Comparison of ENCODE assay signal across 4 cellular contexts in genomic region chr7:96722928-96723327, GRCh38. TPM values are rescaled to one million over a fixed set of nuclear protein-coding genes. Genes with fewer than 3 reads are reported as not detected.
A peak's percentile ranks its signal among the peaks of the same experiment; 100 is the strongest.
DNase-seq lines count a peak whose midpoint lies in the region; ATAC-seq, FAIRE-seq and TF ChIP-seq lines count a peak whose summit lies in the region.
"Not testable (repeated sequence)": the region's sequence is repeated elsewhere in the genome, so short reads cannot be mapped to it uniquely, and the experiment has no call there.

No MANE protein-coding gene starts in this region.

- H3K27me3 Mint-ChIP-seq in GM23338 (ENCODE audit: insufficient read depth, low read depth, poor library complexity): not testable (repeated sequence)

- not testable (repeated sequence) for H3K9ac ChIP-seq in K562 (ENCODE audit: insufficient read depth in 1 of 2, low read depth in 2 of 2, low read length in 2 of 2)

- H3K4me1 ChIP-seq in GM23338 (ENCODE audit: insufficient read depth) (peaks cover 30% of the 10 kb centered on the region), HEK293 (ENCODE audit: control insufficient read depth, insufficient read depth, low read length) (peaks cover 11% of the 10 kb centered on the region; the same call in 1 of the 2 replicates)
- H3K4me1 ChIP-seq in K562 (replicated peaks in 1 of 2; ENCODE audit: control insufficient read depth in 2 of 2, insufficient read depth in 2 of 2, low read length in 2 of 2): not testable (repeated sequence)

- not testable (repeated sequence) for TF ChIP-seq RAD21 in K562 (CRISPR knock-in tag; conservative IDR thresholded peaks at IDR 0.05 in 1 of 2, IDR thresholded peaks at IDR 0.05 in 1 of 2)

- H3K9me3 Mint-ChIP-seq in GM23338: not testable (repeated sequence)

- in situ Hi-C loops in K562 (cut with MboI): not testable (repeated sequence)

- peaks cover 37% of the 10 kb centered on the region for H3K4me1 Mint-ChIP-seq in GM23338

- WGBS in K562 (ENCODE audit: insufficient coverage, low coverage, missing lambda C conversion rate): 19% methylated on average over 2 of the region's 2 CpGs

- not testable (repeated sequence) for H3K27me3 ChIP-seq in GM23338 (ENCODE audit: insufficient read depth); K562 (ENCODE audit: control insufficient read depth in 2 of 2, insufficient read depth in 2 of 2, low read length in 2 of 2)

- intact Hi-C loops in K562 (cut with micrococcal nuclease): not testable (repeated sequence)

- BruUV-seq in K562 (replicated peaks; lab: Mats Ljungman, UMichigan): not testable (repeated sequence)

- not testable (repeated sequence) for H3K4me3 Mint-ChIP-seq in GM23338

- H3K36me3 Mint-ChIP-seq in GM23338 (ENCODE audit: low read depth): not testable (repeated sequence)

- H3K9me1 ChIP-seq in K562 (ENCODE audit: control insufficient read depth, insufficient read depth, low read length): not testable (repeated sequence)

- POLR2A ChIA-PET in HEK293 (lab: Yijun Ruan, JAX); K562 (lab: Yijun Ruan, JAX): not testable (repeated sequence)

- H3K36me3 ChIP-seq in GM23338 (ENCODE audit: insufficient read depth); HEK293 (ENCODE audit: control insufficient read depth in 2 of 2, insufficient read depth in 1 of 2, low read length in 2 of 2); K562 (ENCODE audit: control insufficient read depth, insufficient read depth, low read length): not testable (repeated sequence)

- H4K20me1 ChIP-seq in GM23338 (replicated peaks; ENCODE audit: insufficient read depth); K562 (replicated peaks; ENCODE audit: control insufficient read depth, insufficient read depth, low read length): not testable (repeated sequence)

- H3K9me3 ChIP-seq in HEK293 (ENCODE audit: control insufficient read depth, insufficient read depth, low read depth, low read length); K562 (replicated peaks; ENCODE audit: control insufficient read depth, insufficient read depth, low read depth, low read length): not testable (repeated sequence)

- not testable (repeated sequence) for H3K9me2 ChIP-seq in GM23338 (ENCODE audit: insufficient read depth)

- not testable (repeated sequence) for H2AFZ ChIP-seq in GM23338; K562 (ENCODE audit: low read depth, low read length)

- not testable (repeated sequence) for H3K4me3 ChIP-seq in GM23338; HEK293 (ENCODE audit: low read depth, low read length); K562

- not testable (repeated sequence) for H3K4me2 ChIP-seq in GM23338; K562 (ENCODE audit: insufficient read depth, low read length)

- not testable (repeated sequence) for TF ChIP-seq POLR2A in K562 (conservative IDR thresholded peaks at IDR 0.05)

- CTCF ChIA-PET in HEK293 (lab: Yijun Ruan, JAX); K562 (lab: Yijun Ruan, JAX; ENCODE audit: low intra/inter-chr PET ratio): not testable (repeated sequence)

- H3F3A ChIP-seq in GM23338 (replicated peaks; ENCODE audit: low read depth): not testable (repeated sequence)

- TF ChIP-seq EP300 in K562 (IDR thresholded peaks at IDR 0.05; ENCODE audit: low read length): not testable (repeated sequence)

- TF ChIP-seq CTCF in GM23338 (conservative IDR thresholded peaks at IDR 0.05; ENCODE audit: low read depth in 2 of 2); HEK293 (tag by site-specific recombination; IDR thresholded peaks at IDR 0.05); K562 (IDR thresholded peaks at IDR 0.05 in 2 of 3, conservative IDR thresholded peaks at IDR 0.05 in 1 of 3; ENCODE audit: insufficient read depth in 2 of 3, low read depth in 1 of 3, low read length in 3 of 3): not testable (repeated sequence)

- not testable (repeated sequence) for H3K79me2 ChIP-seq in GM23338 (replicated peaks; ENCODE audit: insufficient read depth); K562 (ENCODE audit: control insufficient read depth, insufficient read depth, low read length)

- not testable (repeated sequence) for H3K27ac ChIP-seq in GM23338 (ENCODE audit: low read depth); HEK293 (ENCODE audit: extremely low read depth, low read depth, low read length); K562 (ENCODE audit: extremely low read depth, low read depth, low read length)

- not testable (repeated sequence) for DNase-seq in GM23338 (ENCODE audit: low spot score); K562 (ENCODE audit: extremely low read depth in 1 of 4, low spot score in 3 of 4)
- DNase-seq in NCI-H69 (lab: John Stamatoyannopoulos, UW): peak; percentile 53

- ATAC-seq in GM23338, K562: not testable (repeated sequence)

- peak overlapping the region; percentile 62; the same call in 1 of the 2 replicates for H3K27ac Mint-ChIP-seq in GM23338

- FAIRE-seq in K562 (lab: Jason Lieb, UNC): not testable (repeated sequence)

TF ChIP-seq in HEK293, 187 proteins besides CTCF, POLR2A, EP300 and RAD21:
- TF ChIP-seq ZNF146 (tag by site-specific recombination; IDR thresholded peaks at IDR 0.05): peak; percentile 94
- peak; percentile 57; the same call in 1 of the 2 replicates for TF ChIP-seq ZNF580 (tag by site-specific recombination; IDR thresholded peaks at IDR 0.05)
TF ChIP-seq in HEK293: peak in this region for 2; not testable (repeated sequence) for 185.

TF ChIP-seq in K562, 482 proteins besides CTCF, POLR2A, EP300 and RAD21:
- TF ChIP-seq BCOR (IDR thresholded peaks at IDR 0.05) (peak; percentile 16; the same call in 1 of the 2 replicates), ZNF146 (CRISPR knock-in tag; IDR thresholded peaks at IDR 0.05; ENCODE audit: unreplicated experiment) (peak; percentile 29)

RNA-seq across cellular contexts. Expression of gene SEM1, which starts 13.3 kb away (rescaled TPM):
- total RNA-seq in GM23338 (2014; rRNA removed; shearing (Covaris generic)): 29.7 and 71.7 TPM in 2 replicates
- polyA plus RNA-seq in GM23338 (2016; fragmentation: Nextera tagmentation; extraction: Ambion mirVana) (1,042 and 1,089 TPM in 2 replicates), K562 (2011; rRNA removed) (49.6 and 117 TPM in 2 replicates), K562 (2014; fragmentation: Illumina TruSeq; extraction: Trizol) (237 and 345 TPM in 2 replicates), K562 (2014; fragmentation: Nextera tagmentation; extraction: Ambion mirVana) (100 to 1,000 TPM; 560 to 756 TPM), K562 (2014; rRNA removed) (869 and 938 TPM in 2 replicates)
- 14.1 and 57.9 TPM in 2 replicates for total RNA-seq in K562 (2011; cell fraction: chromatin; rRNA removed; ENCODE audit: low replicate concordance)
- 5.7 and 10.9 TPM in 2 replicates for total RNA-seq in K562 (2011; cell fraction: nucleolus; rRNA removed)
- total RNA-seq in K562 (2011; cell fraction: nucleoplasm; rRNA removed): 34.2 and 66.3 TPM in 2 replicates
- total RNA-seq in K562 (2014; rRNA removed) (206 and 336 TPM in 2 replicates), K562 (2014; rRNA removed; fragmentation: Illumina TruSeq; extraction: Trizol) (454 and 542 TPM in 2 replicates), K562 (2015; rRNA removed; fragmentation: Illumina TruSeq; extraction: Trizol) (500 and 532 TPM in 2 replicates), K562 (2021) (74.7 and 78.5 TPM in 2 replicates)
- 6.5 and 16.5 TPM in 2 replicates for polyA plus RNA-seq in K562 (2011; cell fraction: cytosol; rRNA removed)
- 14.6 and 17.9 TPM in 2 replicates for polyA plus RNA-seq in K562 (2011; cell fraction: nucleus; rRNA removed)
- polyA plus RNA-seq in K562 (2012): 131 and 707 TPM in 2 replicates
- 103 and 157 TPM in 2 replicates for polyA minus RNA-seq in K562 (2011; rRNA and poly(A)+ RNA removed)
- polyA minus RNA-seq in K562 (2011; cell fraction: cytosol; rRNA and poly(A)+ RNA removed): 14.1 and 17.6 TPM in 2 replicates
- polyA minus RNA-seq in K562 (2011; cell fraction: nucleus; rRNA and poly(A)+ RNA removed): 18.0 and 25.1 TPM in 2 replicates
